1 cellular context compared by ENCODE assay signal in genomic region chr2:184498936-184499335, GRCh38.
TF ChIP-seq lines count a peak whose summit lies in the region.

No MANE protein-coding gene starts in this region.

TF ChIP-seq in IMR-90, 13 proteins besides CTCF, POLR2A, EP300 and RAD21 (continued from another document):
- no peak for TF ChIP-seq RFX5 (IDR thresholded peaks at IDR 0.05; ENCODE audit: low read depth, low read length)
